Comparison of ENCODE assay signal across 19 cellular contexts in genomic region chrX:51902651-51903050, GRCh38.
"Had no signal": no experiment of that assay in that cellular context is flagged by ENCODE, and none has a peak within 500 bp of the region (broad histone marks: within the 10 kb centered on the region; RNA-seq: fewer than 3 reads in every experiment).

No MANE protein-coding gene starts in this region.

- H3K4me1 Mint-ChIP-seq: WTC11 had no signal

- H3K27me3 ChIP-seq: esophagus squamous epithelium, tibial nerve, uterus had no signal

- ATAC-seq: WTC11 had no signal

- H3K27ac Mint-ChIP-seq: WTC11 had no signal

- H3K4me1 ChIP-seq: esophagus squamous epithelium, prostate gland, tibial nerve, uterus had no signal

- H3K27ac ChIP-seq: coronary artery, esophagus squamous epithelium, prostate gland, skin epidermis, tibial nerve, uterus had no signal

- DNase-seq: activated CD4-positive, alpha-beta T cell treated with anti-CD3 and anti-CD28 coated beads for 48 hours; activated CD8-positive, alpha-beta memory T cell treated with anti-CD3 and anti-CD28 coated beads for 24 hours; activated naive CD4-positive, alpha-beta T cell treated with anti-CD3 and anti-CD28 coated beads, Interleukin-2, amount 50 U/mL, for 16 hours; amniotic stem cell; central memory CD4-positive, alpha-beta T cell; esophagus squamous epithelium; kidney glomerular epithelial cell; mesenchymal stem cell; right cardiac atrium; stimulated activated CD4-positive, alpha-beta T cell treated with anti-CD3 and anti-CD28 coated beads, Interleukin-4, amount 100 ng/mL, for 24 hours; stimulated activated naive CD4-positive, alpha-beta T cell; substantia nigra; uterus had no signal

- H3K9me3 Mint-ChIP-seq: WTC11 had no signal

- H3K4me3 Mint-ChIP-seq: neural crest cell, WTC11 had no signal
